ENCODE assay signal across 21 cellular contexts in the genomic region with DNA sequence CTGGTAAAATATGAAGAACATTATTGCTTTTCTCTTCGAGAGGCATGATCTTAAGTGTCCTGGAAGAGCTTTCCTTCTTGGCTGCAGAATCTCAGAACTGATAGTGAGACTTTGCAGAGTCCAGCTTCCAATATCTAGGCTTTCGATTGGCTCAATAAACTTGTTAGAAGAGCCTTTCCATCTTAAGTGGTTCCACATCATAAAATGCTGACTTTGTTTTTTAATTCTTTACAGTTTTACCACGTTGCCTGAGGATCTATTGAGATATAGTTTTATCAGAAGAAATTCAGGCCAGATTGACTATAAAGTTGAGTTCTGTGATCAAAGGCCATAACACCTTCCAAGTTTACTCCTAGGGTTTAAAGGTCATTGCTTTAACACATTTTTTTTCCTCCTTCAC. TPM values are rescaled to one million over a fixed set of nuclear protein-coding genes. Genes with fewer than 3 reads are reported as not detected.
DNase-seq lines count a peak whose midpoint lies in the region; ATAC-seq, FAIRE-seq and TF ChIP-seq lines count a peak whose summit lies in the region.
"Had no signal": no experiment of that assay in that cellular context is flagged by ENCODE, and none has a peak within 500 bp of the region (broad histone marks: within the 10 kb centered on the region; RNA-seq: fewer than 3 reads in every experiment).

No MANE protein-coding gene starts in this region.

- DNase-seq in A549 (ENCODE audit: low read depth in 1 of 2, low spot score in 1 of 2) = no peak
- DNase-seq in LoVo (ENCODE audit: low spot score) = peak; percentile 22
- no peak for DNase-seq in activated naive CD4-positive, alpha-beta T cell (lab: John Stamatoyannopoulos, UW)
- no peak for DNase-seq in breast epithelium (ENCODE audit: low spot score in 2 of 2)
- no peak for DNase-seq in globus pallidus (ENCODE audit: low spot score)
- DNase-seq: C1 segment of cervical spinal cord, NCI-H1105 treated with DMSO at 0.1 percent for 48 hours, NCI-H1694 treated with DMSO at 0.1 percent for 48 hours, NCI-H446, NCI-H69, OCI-M1 had no signal

- ATAC-seq in A549 (no peak), GM18505 (IDR thresholded peaks at IDR 0.05; ENCODE audit: unreplicated experiment) (no peak)

- WGBS in A549 (ENCODE audit: missing lambda C conversion rate) = 93% methylated on average over 3 of the region's 3 CpGs

- CTCF ChIA-PET in A549 (lab: Yijun Ruan, JAX) = no interaction called here

- H3K9me3 ChIP-seq in A549 (no peaks in the 10 kb centered on the region), mucosa of stomach (ENCODE audit: control insufficient read depth, low read length) (no peaks in the 10 kb centered on the region), breast epithelium (no peaks in the 10 kb centered on the region)

- no peak overlapping the region for H3K4me3 ChIP-seq in A549
- no peak overlapping the region for H3K4me3 ChIP-seq in mucosa of stomach (ENCODE audit: low read length)
- H3K4me3 ChIP-seq in breast epithelium = no peak overlapping the region

- POLR2A ChIA-PET in A549 (lab: Yijun Ruan, JAX) = no interaction called here

- H3K4me2 ChIP-seq in A549 = no peak overlapping the region

- TF ChIP-seq POLR2A in A549 (IDR thresholded peaks at IDR 0.05; ENCODE audit: low read length) (no peak), breast epithelium (IDR thresholded peaks at IDR 0.05) (no peak), GM18505 (IDR thresholded peaks at IDR 0.05; ENCODE audit: borderline replicate concordance, extremely low read depth, insufficient read depth, insufficient read length) (no peak)

- TF ChIP-seq RAD21 in A549 (conservative IDR thresholded peaks at IDR 0.05 in 1 of 2, IDR thresholded peaks at IDR 0.05 in 1 of 2) = no peak

- TF ChIP-seq CTCF in A549 (IDR thresholded peaks at IDR 0.05) (no peak), breast epithelium (IDR thresholded peaks at IDR 0.05) (no peak)

- H3K4me1 ChIP-seq in A549 (no peaks in the 10 kb centered on the region), mucosa of stomach (ENCODE audit: control insufficient read depth, insufficient read depth, low read length) (peaks cover 22% of the 10 kb centered on the region), breast epithelium (no peaks in the 10 kb centered on the region)

- FAIRE-seq in A549 (lab: Jason Lieb, UNC) = no peak
- FAIRE-seq in colon (lab: Jason Lieb, UNC) = peak; percentile 14
- FAIRE-seq: A204.1, GM12892, GM19239, H54 had no signal

- H3K36me3 ChIP-seq in mucosa of stomach (ENCODE audit: control insufficient read depth, insufficient read depth, low read length) (no peaks in the 10 kb centered on the region), breast epithelium (no peaks in the 10 kb centered on the region)

- H3K27ac ChIP-seq in A549 = no peak overlapping the region
- no peak overlapping the region for H3K27ac ChIP-seq in breast epithelium
- H3K27ac ChIP-seq: RWPE1 had no signal

- intact Hi-C loops in breast epithelium (cut with DNase I; ENCODE audit: low total_unique reads) = no loop called here

- peak overlapping the region; percentile 13 for H3K9ac ChIP-seq in mucosa of stomach (ENCODE audit: low read length)

- no peak for TF ChIP-seq EP300 in A549 (IDR thresholded peaks at IDR 0.05)

- no peaks in the 10 kb centered on the region for H3K27me3 ChIP-seq in mucosa of stomach (ENCODE audit: control insufficient read depth, insufficient read depth, low read length)
- H3K27me3 ChIP-seq in breast epithelium = no peaks in the 10 kb centered on the region

TF ChIP-seq in A549, 52 proteins besides CTCF, POLR2A, EP300 and RAD21:
- TF ChIP-seq MAFK (IDR thresholded peaks at IDR 0.05; ENCODE audit: partially characterized antibody) (peak; percentile 76), KDM5A (IDR thresholded peaks at IDR 0.05) (no peak)

RNA-seq across cellular contexts. Expression of a gene that starts 15.6 kb away (rescaled TPM):
- polyA plus RNA-seq in A549 (2011; rRNA removed) (not detected in 2 replicates), A549 (2017; fragmentation: RNase III; extraction: RNeasy Plus Mini Kit Qiagen cat#74134 plus additional on column Dnase treatment) (not detected in 3 replicates)
- not detected in 2 replicates for polyA plus RNA-seq in A549 (2012; cell fraction: cytosol; rRNA removed)
- polyA plus RNA-seq in A549 (2012; cell fraction: nucleus; rRNA removed) = not detected in 2 replicates
- not detected in 2 replicates for polyA minus RNA-seq in A549 (2011; rRNA and poly(A)+ RNA removed)
- not detected for total RNA-seq in breast epithelium
- total RNA-seq: Daoy, LHCN-M2 had no signal

RNA-seq across cellular contexts. Expression of a gene that starts 20.5 kb away (rescaled TPM):
- polyA plus RNA-seq in A549 (2011; rRNA removed) (23.3 and 23.6 TPM in 2 replicates), A549 (2017; fragmentation: RNase III; extraction: RNeasy Plus Mini Kit Qiagen cat#74134 plus additional on column Dnase treatment) (10.4 to 12.7 TPM (median 12.7 TPM) in 3 replicates)
- polyA plus RNA-seq in A549 (2012; cell fraction: cytosol; rRNA removed) = 8.9 and 10.1 TPM in 2 replicates
- 5.4 and 7.6 TPM in 2 replicates for polyA plus RNA-seq in A549 (2012; cell fraction: nucleus; rRNA removed)
- 26.6 and 37.1 TPM in 2 replicates for polyA minus RNA-seq in A549 (2011; rRNA and poly(A)+ RNA removed)
- total RNA-seq in breast epithelium = 10 to 100 TPM; 11.5 to 13.8 (median 12.0) TPM

RNA-seq across cellular contexts. Expression of a gene that starts 21.0 kb away (rescaled TPM):
- polyA plus RNA-seq in A549 (2011; rRNA removed) = 114 and 181 TPM in 2 replicates
- 53.2 and 57.4 TPM in 2 replicates for polyA plus RNA-seq in A549 (2012; cell fraction: cytosol; rRNA removed)
- 15.5 and 19.4 TPM in 2 replicates for polyA plus RNA-seq in A549 (2012; cell fraction: nucleus; rRNA removed)
- polyA plus RNA-seq in A549 (2017; fragmentation: RNase III; extraction: RNeasy Plus Mini Kit Qiagen cat#74134 plus additional on column Dnase treatment) = 212 to 227 TPM (median 220 TPM) in 3 replicates
- polyA minus RNA-seq in A549 (2011; rRNA and poly(A)+ RNA removed) = 50.5 and 53.7 TPM in 2 replicates
- total RNA-seq in breast epithelium = 100 to 1,000 TPM; 162 to 248 (median 190) TPM

RNA-seq across cellular contexts. Expression of a gene that starts 58.3 kb away (rescaled TPM):
- polyA plus RNA-seq in A549 (2011; rRNA removed) (33.7 and 35.1 TPM in 2 replicates), A549 (2017; fragmentation: RNase III; extraction: RNeasy Plus Mini Kit Qiagen cat#74134 plus additional on column Dnase treatment) (17.2 to 20.3 TPM (median 19.9 TPM) in 3 replicates)
- 9.7 and 13.3 TPM in 2 replicates for polyA plus RNA-seq in A549 (2012; cell fraction: cytosol; rRNA removed)
- polyA plus RNA-seq in A549 (2012; cell fraction: nucleus; rRNA removed) = 8.0 and 12.4 TPM in 2 replicates
- polyA minus RNA-seq in A549 (2011; rRNA and poly(A)+ RNA removed) = 7.3 and 9.9 TPM in 2 replicates
- total RNA-seq in breast epithelium = 10 to 100 TPM; 18.1 to 23.3 (median 19.0) TPM
